ENCODE assay signal across 8 cellular contexts in genomic region chr6:79777713-79778579, GRCh38.
DNase-seq lines count a peak whose midpoint lies in the region; ATAC-seq lines count a peak whose summit lies in the region.

No MANE protein-coding gene starts in this region.

- no peak overlapping the region for H3K23ac ChIP-seq in mesendoderm (ENCODE audit: low read length)

- WGBS in mesendoderm (ENCODE audit: extremely low coverage, insufficient coverage, low lambda C conversion rate), result no CpG with 5 or more reads among the region's 34 CpGs

- H3K9ac ChIP-seq in mesendoderm (ENCODE audit: low read length), result peak overlapping the region; percentile 29

- peak; percentile 96 for DNase-seq in AG08396 (ENCODE audit: low spot score)
- peak; percentile 78 for DNase-seq in NCI-H748 treated with DMSO at 0.1 percent for 48 hours (lab: John Stamatoyannopoulos, UW)
- peak; percentile 98 for DNase-seq in activated CD8-positive, alpha-beta memory T cell treated with anti-CD3 and anti-CD28 coated beads for 24 hours
- peak; percentile 79 to 84 (median 81) for DNase-seq in effector memory CD8-positive, alpha-beta T cell
- peak; percentile 80 for DNase-seq in mesendoderm
- peak; percentile 72 for DNase-seq in stimulated activated CD8-positive, alpha-beta memory T cell treated with anti-CD3 and anti-CD28 coated beads, Interleukin-12 subunit alpha, Interleukin-12 subunit beta, amount 100 ng/mL, for 24 hours (ENCODE audit: extremely low read depth)

- no peak overlapping the region for H3K4ac ChIP-seq in mesendoderm (ENCODE audit: low read depth, low read length)

- H2BK5ac ChIP-seq in mesendoderm (ENCODE audit: low read length), result no peak overlapping the region

- no peak overlapping the region for H3K4me3 ChIP-seq in mesendoderm (ENCODE audit: low read length)

- H2BK15ac ChIP-seq in mesendoderm (replicated peaks; ENCODE audit: low read depth), result no peak overlapping the region

- H3K9me3 Mint-ChIP-seq in effector memory CD8-positive, alpha-beta T cell, result no peaks in the 10 kb centered on the region

- H3K4me1 ChIP-seq in mesendoderm (ENCODE audit: control insufficient read depth, low read depth, low read length), result no peaks in the 10 kb centered on the region

- H3K4me2 ChIP-seq in mesendoderm (ENCODE audit: low read length), result no peak overlapping the region

- H3K27ac ChIP-seq in mesendoderm (ENCODE audit: low read depth, low read length), result no peak overlapping the region

- ATAC-seq in GM18873 (IDR thresholded peaks at IDR 0.05; ENCODE audit: low FRiP score, unreplicated experiment), result peak; percentile 79
- peak; percentile 89 for ATAC-seq in HG03108 (IDR thresholded peaks at IDR 0.05; ENCODE audit: unreplicated experiment)
- ATAC-seq in effector memory CD8-positive, alpha-beta T cell (replicated peaks), result peak; percentile 92

- H3K79me2 ChIP-seq in mesendoderm (ENCODE audit: control insufficient read depth, insufficient read depth, low read length), result no peaks in the 10 kb centered on the region

- no peaks in the 10 kb centered on the region for H3K36me3 ChIP-seq in mesendoderm (ENCODE audit: control insufficient read depth, insufficient read depth, low read length)

- peak overlapping the region; percentile 67 to 68 for H3K4me3 Mint-ChIP-seq in effector memory CD8-positive, alpha-beta T cell

- H3K27me3 Mint-ChIP-seq in effector memory CD8-positive, alpha-beta T cell, result no peaks in the 10 kb centered on the region

- H3K27me3 ChIP-seq in mesendoderm (ENCODE audit: insufficient read depth, low read length, poor library complexity), result no peaks in the 10 kb centered on the region

- H3K36me3 Mint-ChIP-seq in effector memory CD8-positive, alpha-beta T cell (ENCODE audit: insufficient read depth), result peaks cover 6% of the 10 kb centered on the region

- no peak overlapping the region for H2BK120ac ChIP-seq in mesendoderm (ENCODE audit: low read depth, low read length)

- H4K8ac ChIP-seq in mesendoderm (ENCODE audit: low read depth, low read length), result no peak overlapping the region

- H3K18ac ChIP-seq in mesendoderm (ENCODE audit: low read length), result no peak overlapping the region

- peak overlapping the region; percentile 11 to 63 for H3K27ac Mint-ChIP-seq in effector memory CD8-positive, alpha-beta T cell

- H4K5ac ChIP-seq in mesendoderm (ENCODE audit: low read length), result peak overlapping the region; percentile 5

- peak overlapping the region; percentile 43 for H3K56ac ChIP-seq in mesendoderm (ENCODE audit: low read length)

- H2AK5ac ChIP-seq in mesendoderm (ENCODE audit: low read length), result no peak overlapping the region

- peaks cover 0 to 8% of the 10 kb centered on the region in 2 donors for H3K4me1 Mint-ChIP-seq in effector memory CD8-positive, alpha-beta T cell (ENCODE audit: low read depth in 2 of 2)

- no peaks in the 10 kb centered on the region for H3K79me1 ChIP-seq in mesendoderm (ENCODE audit: low read length)
